In the genomic region with DNA sequence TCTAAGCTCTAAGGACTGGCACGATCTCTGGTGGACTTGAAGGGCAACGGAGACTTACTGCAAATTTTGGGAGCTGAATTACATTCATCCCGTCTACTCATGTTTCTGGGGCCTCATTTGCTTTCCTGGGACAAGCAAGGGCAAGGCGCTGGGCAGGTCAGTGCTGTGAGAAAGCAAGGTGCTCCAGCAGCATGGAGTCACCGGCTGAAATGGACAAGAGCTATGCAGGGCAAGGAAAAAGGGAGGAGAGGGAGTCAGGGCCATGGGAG, we compare ENCODE assay signal across 10 cellular contexts. TPM values are rescaled to one million over a fixed set of nuclear protein-coding genes. Genes with fewer than 3 reads are reported as not detected.
DNase-seq lines count a peak whose midpoint lies in the region; ATAC-seq and TF ChIP-seq lines count a peak whose summit lies in the region.
"Had no signal": no experiment of that assay in that cellular context is flagged by ENCODE, and none has a peak within 500 bp of the region (broad histone marks: within the 10 kb centered on the region; RNA-seq: fewer than 3 reads in every experiment).

No MANE protein-coding gene starts in this region.

- H2AFZ ChIP-seq in trophoblast cell (ENCODE audit: insufficient read depth, low read length, poor library complexity) = no peak overlapping the region

- CTCF ChIA-PET in activated CD8-positive, alpha-beta memory T cell treated with anti-CD3 and anti-CD28 coated beads, Interleukin-2, amount 10 ng/mL, durations not matched to agents 7 days and 5 days (lab: Charles Lee) = interaction anchor here (0.8 to 8.7 kb wide), 14 partner anchors 8 to 415 kb away, joined by 3 to 52 read pairs (median 4); no protein-coding TSS in a partner anchor

- intact Hi-C loops in stomach (cut with DNase I; ENCODE audit: low total_unique reads) = no loop called here

- peak overlapping the region in 3 of 4 donors; percentile 64 to 75 (median 73) for H3K27ac ChIP-seq in gastroesophageal sphincter
- peak overlapping the region in 4 of 5 donors; percentile 50 to 82 (median 76) for H3K27ac ChIP-seq in stomach
- H3K27ac ChIP-seq in trophoblast cell (ENCODE audit: low read depth, low read length) = no peak overlapping the region
- H3K27ac ChIP-seq: epithelial cell of prostate had no signal

- no peaks in the 10 kb centered on the region for H3K79me2 ChIP-seq in trophoblast cell (ENCODE audit: control insufficient read depth, insufficient read depth, low read length, poor library complexity)

- H3K27me3 Mint-ChIP-seq in activated CD8-positive, alpha-beta memory T cell treated with anti-CD3 and anti-CD28 coated beads, Interleukin-2, amount 10 ng/mL, durations not matched to agents 7 days and 5 days = no peaks in the 10 kb centered on the region
- H3K27me3 Mint-ChIP-seq in T-helper 17 cell = no peaks in the 10 kb centered on the region

- H4K12ac ChIP-seq in trophoblast cell (ENCODE audit: low read depth, low read length) = no peak overlapping the region

- DNase-seq in activated CD8-positive, alpha-beta memory T cell treated with anti-CD3 and anti-CD28 coated beads, Interleukin-2, amount 10 ng/mL, durations not matched to agents 7 days and 5 days = peak; percentile 38
- no peak for DNase-seq in activated CD8-positive, alpha-beta memory T cell treated with anti-CD3 and anti-CD28 coated beads, Interleukin-2, amount 50 U/mL, for 4 hours
- DNase-seq in T-helper 17 cell (no peak), stomach (no peak), trophoblast cell (no peak), NCI-H187 treated with DMSO at 0.1 percent for 48 hours (lab: John Stamatoyannopoulos, UW) (no peak)
- DNase-seq: NCI-H187 had no signal

- no peak overlapping the region for H3K14ac ChIP-seq in trophoblast cell (ENCODE audit: low read length)

- H2AK5ac ChIP-seq in trophoblast cell (ENCODE audit: low read length) = no peak overlapping the region

- no peak overlapping the region for H3K18ac ChIP-seq in trophoblast cell (ENCODE audit: low read length)

- no peak overlapping the region for H3K4me2 ChIP-seq in trophoblast cell (ENCODE audit: low read length)

- H3K36me3 Mint-ChIP-seq in activated CD8-positive, alpha-beta memory T cell treated with anti-CD3 and anti-CD28 coated beads, Interleukin-2, amount 10 ng/mL, durations not matched to agents 7 days and 5 days = peaks cover 28% of the 10 kb centered on the region
- peaks cover 4% of the 10 kb centered on the region for H3K36me3 Mint-ChIP-seq in T-helper 17 cell (ENCODE audit: low read depth)

- TF ChIP-seq CTCF in gastroesophageal sphincter (IDR thresholded peaks at IDR 0.05) (no peak), stomach (IDR thresholded peaks at IDR 0.05) (no peak)

- TF ChIP-seq EP300 in gastroesophageal sphincter (IDR thresholded peaks at IDR 0.05) (no peak), stomach (IDR thresholded peaks at IDR 0.05) (no peak)

- peaks cover 4% of the 10 kb centered on the region for H3K79me1 ChIP-seq in trophoblast cell (ENCODE audit: low read length)

- peak overlapping the region; percentile 66 for H3K4me3 Mint-ChIP-seq in activated CD8-positive, alpha-beta memory T cell treated with anti-CD3 and anti-CD28 coated beads, Interleukin-2, amount 10 ng/mL, durations not matched to agents 7 days and 5 days
- peak overlapping the region; percentile 90 for H3K4me3 Mint-ChIP-seq in T-helper 17 cell

- TF ChIP-seq POLR2A in gastroesophageal sphincter (IDR thresholded peaks at IDR 0.05) = no peak
- no peak for TF ChIP-seq POLR2A in stomach (IDR thresholded peaks at IDR 0.05)

- H3K4ac ChIP-seq in trophoblast cell (ENCODE audit: low read depth, low read length) = no peak overlapping the region

- H3K9me3 Mint-ChIP-seq in activated CD8-positive, alpha-beta memory T cell treated with anti-CD3 and anti-CD28 coated beads, Interleukin-2, amount 10 ng/mL, durations not matched to agents 7 days and 5 days (ENCODE audit: low read depth) = no peaks in the 10 kb centered on the region

- H3K9me3 ChIP-seq in T-helper 17 cell (ENCODE audit: control insufficient read depth, low read length, poor library complexity, severe bottlenecking) (no peaks in the 10 kb centered on the region), gastroesophageal sphincter (no peaks in the 10 kb centered on the region), stomach (no peaks in the 10 kb centered on the region), trophoblast cell (ENCODE audit: insufficient read depth, low read depth, low read length) (no peaks in the 10 kb centered on the region)

- no peak overlapping the region for H2BK12ac ChIP-seq in trophoblast cell (ENCODE audit: low read length)

- H3K4me3 ChIP-seq in gastroesophageal sphincter (no peak overlapping the region), stomach (no peak overlapping the region), trophoblast cell (ENCODE audit: low read depth, low read length) (no peak overlapping the region)

- H4K8ac ChIP-seq in trophoblast cell (ENCODE audit: low read depth, low read length) = no peak overlapping the region

- no peak overlapping the region for H2BK5ac ChIP-seq in trophoblast cell (ENCODE audit: low read depth, low read length, poor library complexity)

- H4K91ac ChIP-seq in trophoblast cell (ENCODE audit: low read depth, low read length) = no peak overlapping the region

- H3K36me3 ChIP-seq in gastroesophageal sphincter (no peaks in the 10 kb centered on the region), stomach (no peaks in the 10 kb centered on the region), trophoblast cell (ENCODE audit: control insufficient read depth in 1 of 2, insufficient read depth in 2 of 2, low read length in 2 of 2) (no peaks in the 10 kb centered on the region)

- peaks cover 94% of the 10 kb centered on the region for H3K4me1 Mint-ChIP-seq in activated CD8-positive, alpha-beta memory T cell treated with anti-CD3 and anti-CD28 coated beads, Interleukin-2, amount 10 ng/mL, durations not matched to agents 7 days and 5 days
- H3K4me1 Mint-ChIP-seq in T-helper 17 cell = peaks cover 87% of the 10 kb centered on the region

- 67 to 100% methylated on average over 1 to 5 of the region's 5 CpGs for WGBS in gastroesophageal sphincter (ENCODE audit: low coverage in 1 of 2), 2 donors
- WGBS in stomach, 5 donors = 71 to 91% (median 81%) methylated on average over 5 of the region's 5 CpGs
- WGBS in trophoblast cell (ENCODE audit: extremely low coverage, insufficient coverage, insufficient read length) = no CpG with 5 or more reads among the region's 5 CpGs

- peaks cover 11 to 73% (median 24%) of the 10 kb centered on the region in 3 donors for H3K4me1 ChIP-seq in gastroesophageal sphincter
- peaks cover 29 to 88% (median 43%) of the 10 kb centered on the region in 4 donors for H3K4me1 ChIP-seq in stomach
- H3K4me1 ChIP-seq in trophoblast cell (ENCODE audit: control insufficient read depth in 1 of 2, insufficient read depth in 2 of 2, low read length in 2 of 2) = peaks cover 15% of the 10 kb centered on the region in 2 experiments

- H2BK120ac ChIP-seq in trophoblast cell (ENCODE audit: insufficient read depth, low read length, poor library complexity) = no peak overlapping the region

- peak overlapping the region; percentile 98 for H3K27ac Mint-ChIP-seq in activated CD8-positive, alpha-beta memory T cell treated with anti-CD3 and anti-CD28 coated beads, Interleukin-2, amount 10 ng/mL, durations not matched to agents 7 days and 5 days
- peak overlapping the region; percentile 99 for H3K27ac Mint-ChIP-seq in T-helper 17 cell

- H3K27me3 ChIP-seq in gastroesophageal sphincter (no peaks in the 10 kb centered on the region), stomach (no peaks in the 10 kb centered on the region), trophoblast cell (ENCODE audit: insufficient read depth, low read length) (no peaks in the 10 kb centered on the region)

- H3K23ac ChIP-seq in trophoblast cell (ENCODE audit: low read length) = no peak overlapping the region

- H3K9ac ChIP-seq in trophoblast cell (ENCODE audit: low read length) = no peak overlapping the region

- ATAC-seq in activated CD8-positive, alpha-beta memory T cell treated with anti-CD3 and anti-CD28 coated beads, Interleukin-2, amount 10 ng/mL, durations not matched to agents 7 days and 5 days = no peak
- ATAC-seq in T-helper 17 cell (no peak), gastroesophageal sphincter (no peak), HG03432 (IDR thresholded peaks at IDR 0.05; ENCODE audit: unreplicated experiment) (no peak)

RNA-seq across cellular contexts. Expression of a gene that starts 25.6 kb away (rescaled TPM):
- total RNA-seq in activated CD8-positive, alpha-beta memory T cell treated with anti-CD3 and anti-CD28 coated beads, Interleukin-2, amount 10 ng/mL, durations not matched to agents 7 days and 5 days = 100 to 1,000 TPM in 1 of 2 experiments, 10 to 100 TPM in 1; 85.0 to 105 TPM
- total RNA-seq in T-helper 17 cell (100 to 1,000 TPM; 113 to 117 TPM), gastroesophageal sphincter (10 to 100 TPM; 13.8 to 21.6 (median 17.9) TPM), stomach (10 to 100 TPM in 3 of 5 donors, 1 to 10 TPM in 1, under 1 TPM in 1; 0.87 to 39.7 (median 13.0) TPM)
- polyA plus RNA-seq in stomach = 1 to 10 TPM; 2.4 to 4.0 (median 3.6) TPM
- 2.3 and 3.1 TPM in 2 replicates for polyA plus RNA-seq in trophoblast cell (2013)
